ENCODE assay signal across 8 cellular contexts in genomic region chr14:103292426-103293374, GRCh38. TPM values are rescaled to one million over a fixed set of nuclear protein-coding genes. Genes with fewer than 3 reads are reported as not detected.
DNase-seq lines count a peak whose midpoint lies in the region; ATAC-seq and TF ChIP-seq lines count a peak whose summit lies in the region.

No MANE protein-coding gene starts in this region.

- peak; percentile 32 to 42 for DNase-seq in AML-193 (lab: John Stamatoyannopoulos, UW)
- DNase-seq in GM19238 (ENCODE audit: insufficient read length, low spot score), result peak; percentile 76
- peak; percentile 22 for DNase-seq in LNCaP clone FGC (ENCODE audit: low read depth)
- peak; percentile 51 for DNase-seq in T follicular helper cell (ENCODE audit: low read depth)
- peak; percentile 82 for DNase-seq in activated naive CD8-positive, alpha-beta T cell treated with anti-CD3 and anti-CD28 coated beads, Interleukin-2, amount 50 U/mL, for 24 hours
- DNase-seq in left cardiac atrium, result peak; percentile 80
- peak; percentile 80 for DNase-seq in retina

- TF ChIP-seq CTCF in LNCaP clone FGC (IDR thresholded peaks at IDR 0.05; ENCODE audit: control insufficient read depth, extremely low read depth, insufficient read depth), result peak; percentile 99

- no peak overlapping the region for H3K27ac Mint-ChIP-seq in activated naive CD8-positive, alpha-beta T cell treated with anti-CD3 and anti-CD28 coated beads, Interleukin-2, amount 50 U/mL, for 24 hours

- peaks cover 10% of the 10 kb centered on the region for H3K27me3 Mint-ChIP-seq in activated naive CD8-positive, alpha-beta T cell treated with anti-CD3 and anti-CD28 coated beads, Interleukin-2, amount 50 U/mL, for 24 hours

- peak; percentile 94 for ATAC-seq in activated naive CD8-positive, alpha-beta T cell treated with anti-CD3 and anti-CD28 coated beads, Interleukin-2, amount 50 U/mL, for 24 hours
- ATAC-seq in left cardiac atrium (peak; percentile 88 to 92), HG03520 (IDR thresholded peaks at IDR 0.05; ENCODE audit: unreplicated experiment) (no peak)

- no peaks in the 10 kb centered on the region for H3K4me1 Mint-ChIP-seq in activated naive CD8-positive, alpha-beta T cell treated with anti-CD3 and anti-CD28 coated beads, Interleukin-2, amount 50 U/mL, for 24 hours

- no peak overlapping the region for H3K4me3 ChIP-seq in LNCaP clone FGC (ENCODE audit: low read depth, low read length)

- no peaks in the 10 kb centered on the region for H3K9me3 Mint-ChIP-seq in activated naive CD8-positive, alpha-beta T cell treated with anti-CD3 and anti-CD28 coated beads, Interleukin-2, amount 50 U/mL, for 24 hours

- no peaks in the 10 kb centered on the region for H3K36me3 Mint-ChIP-seq in activated naive CD8-positive, alpha-beta T cell treated with anti-CD3 and anti-CD28 coated beads, Interleukin-2, amount 50 U/mL, for 24 hours (ENCODE audit: low read depth)

- no peak overlapping the region for H3K4me3 Mint-ChIP-seq in activated naive CD8-positive, alpha-beta T cell treated with anti-CD3 and anti-CD28 coated beads, Interleukin-2, amount 50 U/mL, for 24 hours

- intact Hi-C loops in left cardiac atrium (cut with DNase I), result loop anchor here (2.0 to 10.0 kb wide), 5 partner anchors 106 to 205 kb away; no protein-coding TSS in a partner anchor

RNA-seq across cellular contexts. Expression of gene EIF5, which starts 41.3 kb away (rescaled TPM):
- total RNA-seq in left cardiac atrium, result 100 to 1,000 TPM; 246 to 287 TPM

Comparison
In these comparisons a context has a peak if more than half of its experiments do, and no peak if none do; other contexts are left out.
1. DNase-seq: peak in every context shown above with its lines; median percentile 82 in activated naive CD8-positive, alpha-beta T cell treated with anti-CD3 and anti-CD28 coated beads, Interleukin-2, amount 50 U/mL, for 24 hours; 80 in left cardiac atrium; 80 in retina; 76 in GM19238; 51 in T follicular helper cell; 37 in AML-193; 22 in LNCaP clone FGC.